ENCODE assay signal across 22 cellular contexts in genomic region chr1:15242766-15243165, GRCh38. TPM values are rescaled to one million over a fixed set of nuclear protein-coding genes. Genes with fewer than 3 reads are reported as not detected.
DNase-seq lines count a peak whose midpoint lies in the region; ATAC-seq, FAIRE-seq and TF ChIP-seq lines count a peak whose summit lies in the region.
"Had no signal": no experiment of that assay in that cellular context is flagged by ENCODE, and none has a peak within 500 bp of the region (broad histone marks: within the 10 kb centered on the region; RNA-seq: fewer than 3 reads in every experiment).

No MANE protein-coding gene starts in this region.

- WGBS in K562 (ENCODE audit: insufficient coverage, low coverage, missing lambda C conversion rate) = 6% methylated on average over 7 of the region's 7 CpGs
- WGBS in gastroesophageal sphincter (ENCODE audit: low coverage in 1 of 2), 2 donors = 51 to 62% methylated on average over 6 to 7 of the region's 7 CpGs
- WGBS in endodermal cell (ENCODE audit: insufficient coverage in 1 of 2, insufficient read length in 1 of 2), 2 experiments = 90 to 96% methylated on average over 5 to 7 of the region's 7 CpGs

- in situ Hi-C loops in K562 (cut with MboI) = no loop called here

- TF ChIP-seq RAD21 in K562 (CRISPR knock-in tag; conservative IDR thresholded peaks at IDR 0.05 in 1 of 2, IDR thresholded peaks at IDR 0.05 in 1 of 2) = no peak

- H3K9me3 Mint-ChIP-seq in endodermal cell = no peaks in the 10 kb centered on the region
- peaks cover 5% of the 10 kb centered on the region for H3K9me3 Mint-ChIP-seq in activated T-cell treated with anti-CD3 and anti-CD28 coated beads, Interleukin-2, amount 50 U/mL, for 4 hours
- H3K9me3 Mint-ChIP-seq: CD4-positive, alpha-beta T cell had no signal

- no peak overlapping the region for H3K27ac ChIP-seq in K562 (ENCODE audit: extremely low read depth, low read depth, low read length)
- H3K27ac ChIP-seq in gastroesophageal sphincter = peak overlapping the region; percentile 41 to 77 (median 51)
- peak overlapping the region; percentile 75 for H3K27ac ChIP-seq in rectal smooth muscle tissue (ENCODE audit: low read depth, low read length)
- no peak overlapping the region for H3K27ac ChIP-seq in endodermal cell (ENCODE audit: low read depth, low read length)
- H3K27ac ChIP-seq: 22Rv1, A549, C4-2B, GM23248, HL-60 had no signal

- intact Hi-C loops in K562 (cut with micrococcal nuclease) = no loop called here

- H3K4me3 Mint-ChIP-seq in endodermal cell = no peak overlapping the region
- H3K4me3 Mint-ChIP-seq in activated T-cell treated with anti-CD3 and anti-CD28 coated beads, Interleukin-2, amount 50 U/mL, for 4 hours = no peak overlapping the region
- H3K4me3 Mint-ChIP-seq: CD4-positive, alpha-beta T cell had no signal

- TF ChIP-seq POLR2A in K562 (conservative IDR thresholded peaks at IDR 0.05) (no peak), gastroesophageal sphincter (IDR thresholded peaks at IDR 0.05) (no peak)

- H3K4me1 Mint-ChIP-seq in endodermal cell = peaks cover 15% of the 10 kb centered on the region
- peaks cover 14% of the 10 kb centered on the region for H3K4me1 Mint-ChIP-seq in activated T-cell treated with anti-CD3 and anti-CD28 coated beads, Interleukin-2, amount 50 U/mL, for 4 hours (ENCODE audit: low read depth)

- ATAC-seq in K562 = no peak
- ATAC-seq in gastroesophageal sphincter = no peak
- ATAC-seq in activated T-cell treated with anti-CD3 and anti-CD28 coated beads, Interleukin-2, amount 50 U/mL, for 4 hours = no peak
- ATAC-seq: A549 had no signal

- H3K4me1 ChIP-seq in K562 (replicated peaks in 1 of 2; ENCODE audit: control insufficient read depth in 2 of 2, insufficient read depth in 2 of 2, low read length in 2 of 2) = peaks cover 0 to 8% of the 10 kb centered on the region in 2 experiments; a peak in 3 of 5 replicates
- peaks cover 3 to 50% (median 17%) of the 10 kb centered on the region in 3 donors for H3K4me1 ChIP-seq in gastroesophageal sphincter
- H3K4me1 ChIP-seq in rectal smooth muscle tissue (ENCODE audit: control insufficient read depth, insufficient read depth, low read length) = peaks cover 23% of the 10 kb centered on the region
- H3K4me1 ChIP-seq in endodermal cell (ENCODE audit: control insufficient read depth, insufficient read depth, low read length) = peaks cover 2% of the 10 kb centered on the region
- H3K4me1 ChIP-seq: A549 had no signal

- BruUV-seq in K562 (replicated peaks; lab: Mats Ljungman, UMichigan) = no TSS peak

- H2AFZ ChIP-seq in K562 (ENCODE audit: low read depth, low read length) = no peak overlapping the region
- H2AFZ ChIP-seq: GM23248 had no signal

- TF ChIP-seq EP300 in K562 (IDR thresholded peaks at IDR 0.05; ENCODE audit: low read length) (no peak), gastroesophageal sphincter (IDR thresholded peaks at IDR 0.05) (no peak)

- peaks cover 3% of the 10 kb centered on the region for H3K27me3 Mint-ChIP-seq in endodermal cell (ENCODE audit: insufficient read depth)
- peaks cover 21% of the 10 kb centered on the region for H3K27me3 Mint-ChIP-seq in activated T-cell treated with anti-CD3 and anti-CD28 coated beads, Interleukin-2, amount 50 U/mL, for 4 hours (ENCODE audit: low read depth)

- H4K20me1 ChIP-seq in K562 (replicated peaks; ENCODE audit: control insufficient read depth, insufficient read depth, low read length) = no peaks in the 10 kb centered on the region

- H3K9ac ChIP-seq in K562 (ENCODE audit: insufficient read depth in 1 of 2, low read depth in 2 of 2, low read length in 2 of 2) = no peak overlapping the region
- no peak overlapping the region for H3K9ac ChIP-seq in rectal smooth muscle tissue (ENCODE audit: low read length)
- H3K9ac ChIP-seq in endodermal cell (ENCODE audit: extremely low read depth, low read length, poor library complexity, severe bottlenecking) = no peak overlapping the region
- H3K9ac ChIP-seq: GM23248 had no signal

- peak; percentile 24 for DNase-seq in activated CD8-positive, alpha-beta memory T cell treated with anti-CD3 and anti-CD28 coated beads for 24 hours
- DNase-seq in activated CD8-positive, alpha-beta memory T cell treated with anti-CD3 and anti-CD28 coated beads, Interleukin-2, amount 50 U/mL, for 4 hours = no peak
- no peak for DNase-seq in K562 (ENCODE audit: extremely low read depth in 1 of 4, low spot score in 3 of 4)
- DNase-seq in SKM-1 (lab: John Stamatoyannopoulos, UW; ENCODE audit: unreplicated experiment) = no peak
- DNase-seq in endodermal cell = no peak
- DNase-seq in activated T-cell treated with anti-CD3 and anti-CD28 coated beads, Interleukin-2, amount 50 U/mL, for 4 hours = no peak
- DNase-seq: AML-193; Caco-2; CD4-positive, alpha-beta T cell; GM23248; HCEC 1CT had no signal

- H3K27me3 ChIP-seq in K562 (ENCODE audit: control insufficient read depth in 2 of 2, insufficient read depth in 2 of 2, low read length in 2 of 2) (peaks cover 25 to 42% of the 10 kb centered on the region in 2 experiments; a peak in 3 of 5 replicates), gastroesophageal sphincter (peaks cover 8% of the 10 kb centered on the region), rectal smooth muscle tissue (ENCODE audit: control insufficient read depth, insufficient read depth, low read length) (no peaks in the 10 kb centered on the region), endodermal cell (ENCODE audit: control insufficient read depth, insufficient read depth, low read length, poor library complexity, severe bottlenecking) (no peaks in the 10 kb centered on the region)

- H3K36me3 Mint-ChIP-seq in endodermal cell (ENCODE audit: low read depth) = no peaks in the 10 kb centered on the region
- H3K36me3 Mint-ChIP-seq in activated T-cell treated with anti-CD3 and anti-CD28 coated beads, Interleukin-2, amount 50 U/mL, for 4 hours (ENCODE audit: insufficient read depth) = no peaks in the 10 kb centered on the region

- H3K9me1 ChIP-seq in K562 (ENCODE audit: control insufficient read depth, insufficient read depth, low read length) = no peaks in the 10 kb centered on the region

- CTCF ChIA-PET in K562 (lab: Yijun Ruan, JAX; ENCODE audit: low intra/inter-chr PET ratio) = no interaction called here

- no peaks in the 10 kb centered on the region for H3K36me3 ChIP-seq in K562 (ENCODE audit: control insufficient read depth, insufficient read depth, low read length)
- H3K36me3 ChIP-seq in gastroesophageal sphincter = no peaks in the 10 kb centered on the region
- H3K36me3 ChIP-seq in rectal smooth muscle tissue (ENCODE audit: control insufficient read depth, insufficient read depth, low read length) = no peaks in the 10 kb centered on the region
- no peaks in the 10 kb centered on the region for H3K36me3 ChIP-seq in endodermal cell (ENCODE audit: control insufficient read depth, insufficient read depth, low read length)

- H3K4me2 ChIP-seq in K562 (ENCODE audit: insufficient read depth, low read length) = no peak overlapping the region
- H3K4me2 ChIP-seq: A549 had no signal

- H3K4me3 ChIP-seq in K562 (no peak overlapping the region), gastroesophageal sphincter (no peak overlapping the region), rectal smooth muscle tissue (ENCODE audit: low read length) (no peak overlapping the region), endodermal cell (ENCODE audit: low read length) (no peak overlapping the region)
- H3K4me3 ChIP-seq: A549, GM23248 had no signal

- no peak for FAIRE-seq in K562 (lab: Jason Lieb, UNC)
- FAIRE-seq: A549, D721Med, G401.6, GM18507, H54 had no signal

- POLR2A ChIA-PET in K562 (lab: Yijun Ruan, JAX) = interaction anchor here (0.7 to 2.1 kb wide), 4 partner anchors 9 to 71 kb away, joined by 3 to 8 read pairs (median 6); no protein-coding TSS in a partner anchor

- no peaks in the 10 kb centered on the region for H3K79me2 ChIP-seq in K562 (ENCODE audit: control insufficient read depth, insufficient read depth, low read length)

- TF ChIP-seq CTCF in K562 (IDR thresholded peaks at IDR 0.05 in 2 of 3, conservative IDR thresholded peaks at IDR 0.05 in 1 of 3; ENCODE audit: insufficient read depth in 2 of 3, low read depth in 1 of 3, low read length in 3 of 3) (no peak), gastroesophageal sphincter (IDR thresholded peaks at IDR 0.05) (no peak), endodermal cell (conservative IDR thresholded peaks at IDR 0.05) (no peak)

- H3K9me3 ChIP-seq in K562 (replicated peaks; ENCODE audit: control insufficient read depth, insufficient read depth, low read depth, low read length) (no peaks in the 10 kb centered on the region), gastroesophageal sphincter (no peaks in the 10 kb centered on the region), endodermal cell (ENCODE audit: control insufficient read depth, low read length) (no peaks in the 10 kb centered on the region)
- H3K9me3 ChIP-seq: A549, Caco-2 had no signal

- H3K27ac Mint-ChIP-seq in endodermal cell = no peak overlapping the region
- H3K27ac Mint-ChIP-seq: CD4-positive, alpha-beta T cell had no signal

TF ChIP-seq in K562, 482 proteins besides CTCF, POLR2A, EP300 and RAD21 (continues in another document):
- TF ChIP-seq RBM25 (IDR thresholded peaks at IDR 0.05; ENCODE audit: low read depth, low read length, severe bottlenecking) = peak; percentile 86
- no peak for TF ChIP-seq TAF7 (tag; IDR thresholded peaks at IDR 0.05)
- no peak for TF ChIP-seq RFX1 (IDR thresholded peaks at IDR 0.05)

RNA-seq across cellular contexts. Expression of gene FHAD1, which starts 4.3 kb away (rescaled TPM):
- 0.12 and 0.19 TPM in 2 replicates for total RNA-seq in K562 (2011; cell fraction: chromatin; rRNA removed; ENCODE audit: low replicate concordance)
- not detected in 2 replicates for total RNA-seq in K562 (2011; cell fraction: nucleolus; rRNA removed)
- total RNA-seq in K562 (2011; cell fraction: nucleoplasm; rRNA removed) = 0.07 TPM in 1 of 2 replicates, not detected in the other
- total RNA-seq in K562 (2014; rRNA removed) = 1.4 and 3.1 TPM in 2 replicates
- total RNA-seq in K562 (2014; rRNA removed; fragmentation: Illumina TruSeq; extraction: Trizol) = 1.5 and 1.8 TPM in 2 replicates
- 2.1 and 2.2 TPM in 2 replicates for total RNA-seq in K562 (2015; rRNA removed; fragmentation: Illumina TruSeq; extraction: Trizol)
- 1.3 and 1.6 TPM in 2 replicates for total RNA-seq in K562 (2021)
- 0.01 TPM in 1 of 2 replicates, not detected in the other for polyA plus RNA-seq in K562 (2011; rRNA removed)
- 0.04 TPM in 1 of 2 replicates, not detected in the other for polyA plus RNA-seq in K562 (2011; cell fraction: cytosol; rRNA removed)
- 0.06 and 0.10 TPM in 2 replicates for polyA plus RNA-seq in K562 (2011; cell fraction: nucleus; rRNA removed)
- polyA plus RNA-seq in K562 (2012) = 1.8 and 5.7 TPM in 2 replicates
- 1.4 and 2.1 TPM in 2 replicates for polyA plus RNA-seq in K562 (2014; fragmentation: Illumina TruSeq; extraction: Trizol)
- polyA plus RNA-seq in K562 (2014; fragmentation: Nextera tagmentation; extraction: Ambion mirVana) = under 1 TPM; 0.32 to 0.45 TPM
- polyA plus RNA-seq in K562 (2014; rRNA removed) = 1.7 and 1.9 TPM in 2 replicates
- polyA minus RNA-seq in K562 (2011; rRNA and poly(A)+ RNA removed) = not detected in 2 replicates
- polyA minus RNA-seq in K562 (2011; cell fraction: cytosol; rRNA and poly(A)+ RNA removed) = not detected in 2 replicates
- not detected in 2 replicates for polyA minus RNA-seq in K562 (2011; cell fraction: nucleus; rRNA and poly(A)+ RNA removed)
- total RNA-seq in gastroesophageal sphincter = 1 to 10 TPM in 1 of 4 donors, not detected in 3; 1.1 TPM
- 1 to 10 TPM; 2.9 to 3.6 TPM for total RNA-seq in endodermal cell
- 1.7 TPM for polyA plus RNA-seq in endodermal cell (2013, experiment 1 of 2)
- 2.1 TPM for polyA plus RNA-seq in endodermal cell (2013, experiment 2 of 2)
- total RNA-seq in activated T-cell treated with anti-CD3 and anti-CD28 coated beads, Interleukin-2, amount 50 U/mL, for 4 hours = under 1 TPM; 0.08 to 0.50 (median 0.20) TPM
- total RNA-seq: CD4-positive, alpha-beta T cell; GM23248 had no signal
- polyA plus RNA-seq: BJ had no signal

Comparison
In these comparisons a context has a peak if more than half of its experiments do, and no peak if none do; other contexts are left out.
1. H3K27ac ChIP-seq: peak in gastroesophageal sphincter (4 of 4) and rectal smooth muscle tissue (single experiment); none in K562 (single experiment) and endodermal cell (single experiment).